Comparison of ENCODE assay signal across 15 cellular contexts in the genomic region with DNA sequence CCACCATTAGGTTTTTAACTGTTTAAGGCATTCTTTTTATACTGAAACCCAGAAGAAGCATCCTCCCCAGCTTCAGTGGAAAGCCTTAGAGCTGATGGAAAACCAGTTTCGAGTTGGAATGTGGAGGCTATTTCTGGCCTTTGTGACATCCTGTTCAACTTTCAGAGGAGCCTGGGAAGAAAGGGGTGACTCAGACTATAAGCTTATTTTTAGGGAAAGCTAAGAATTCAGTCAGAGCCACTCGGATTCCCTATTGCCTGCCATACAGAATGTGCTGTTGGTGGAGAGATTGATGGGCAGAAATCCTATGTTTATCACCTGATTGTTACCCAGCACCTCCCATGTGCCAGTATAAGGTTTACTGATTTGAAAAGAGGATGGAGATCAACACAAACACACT. TPM values are rescaled to one million over a fixed set of nuclear protein-coding genes. Genes with fewer than 3 reads are reported as not detected.
DNase-seq lines count a peak whose midpoint lies in the region; ATAC-seq and TF ChIP-seq lines count a peak whose summit lies in the region.
"Had no signal": no experiment of that assay in that cellular context is flagged by ENCODE, and none has a peak within 500 bp of the region (broad histone marks: within the 10 kb centered on the region; RNA-seq: fewer than 3 reads in every experiment).

No MANE protein-coding gene starts in this region.

- intact Hi-C loops in Right ventricle myocardium superior (cut with DNase I) (no loop called here), cardiac septum (cut with DNase I) (no loop called here), aorta (cut with DNase I) (loop anchor here in 1 of 2 donors (5.0 kb wide), 1 partner anchor 92 kb away; no protein-coding TSS in a partner anchor)

- TF ChIP-seq CTCF in choroid plexus epithelial cell (conservative IDR thresholded peaks at IDR 0.05; ENCODE audit: low read depth, low read length), result no peak

- WGBS in aorta, 2 donors, result 0 to 2% methylated on average over 2 of the region's 2 CpGs

- H3K9me3 ChIP-seq in aorta (ENCODE audit: control insufficient read depth, low read length), result no peaks in the 10 kb centered on the region

- no peaks in the 10 kb centered on the region for H3K27me3 ChIP-seq in aorta (ENCODE audit: control insufficient read depth in 1 of 2, insufficient read depth in 2 of 2, low read length in 1 of 2)

- H3K27ac ChIP-seq in aorta (ENCODE audit: low read depth in 1 of 2, low read length in 2 of 2), result peak overlapping the region; percentile 92 to 98

- H3K4me3 ChIP-seq in choroid plexus epithelial cell (ENCODE audit: low read depth, low read length), result no peak overlapping the region
- H3K4me3 ChIP-seq in aorta (ENCODE audit: low read length in 2 of 2), result no peak overlapping the region

- DNase-seq in Right ventricle myocardium superior (no peak), cardiac septum (ENCODE audit: low spot score) (no peak), choroid plexus epithelial cell (ENCODE audit: low read depth) (peak; percentile 62), islet precursor cell (peak; percentile 65), aorta (no peak), HK-2 (ENCODE audit: unreplicated experiment) (no peak), NOMO-1 treated with DMSO at 0.1 percent for 48 hours (lab: John Stamatoyannopoulos, UW; ENCODE audit: unreplicated experiment) (no peak), C1 segment of cervical spinal cord (lab: John Stamatoyannopoulos, UW) (no peak)
- DNase-seq: 8988T; activated CD4-positive, alpha-beta T cell treated with anti-CD3 and anti-CD28 coated beads, Interleukin-2, amount 50 U/mL, for 4 hours; activated effector memory CD4-positive, alpha-beta T cell treated with Interleukin-2 at 50 U/mL for 16 hours; erythroblast; NCI-H1092 treated with DMSO at 0.1 percent for 48 hours; NCI-H446 treated with DMSO at 0.1 percent for 48 hours had no signal

- peaks cover 0 to 1% of the 10 kb centered on the region in 2 donors for H3K36me3 ChIP-seq in aorta (ENCODE audit: control insufficient read depth in 1 of 2, insufficient read depth in 2 of 2, low read length in 1 of 2)

- ATAC-seq in Right ventricle myocardium superior (ENCODE audit: poor library complexity) (peak; percentile 20), aorta (ENCODE audit: low FRiP score) (peak; percentile 64)
- ATAC-seq: Panc1 had no signal

- peaks cover 12 to 14% of the 10 kb centered on the region in 2 donors for H3K4me1 ChIP-seq in aorta (ENCODE audit: control insufficient read depth in 1 of 2, insufficient read depth in 2 of 2, low read length in 2 of 2)

RNA-seq across cellular contexts. Expression of a gene that starts 19.8 kb away (rescaled TPM):
- total RNA-seq in Right ventricle myocardium superior (87.5 TPM), cardiac septum (165 TPM), aorta (100 to 1,000 TPM in 1 of 2 donors, 10 to 100 TPM in 1; 58.1 to 155 TPM)
- polyA plus RNA-seq in aorta, result 1 to 10 TPM; 4.5 to 5.6 TPM

Comparison
In these comparisons a context has a peak if more than half of its experiments do, and no peak if none do; other contexts are left out.
1. DNase-seq: peak in choroid plexus epithelial cell (single experiment) and islet precursor cell (single experiment); none in Right ventricle myocardium superior (single experiment), cardiac septum (single experiment), aorta (0 of 2), HK-2 (single experiment), NOMO-1 treated with DMSO at 0.1 percent for 48 hours (single experiment) and C1 segment of cervical spinal cord (0 of 14).